Comparison of ENCODE assay signal across 19 cellular contexts in the genomic region with DNA sequence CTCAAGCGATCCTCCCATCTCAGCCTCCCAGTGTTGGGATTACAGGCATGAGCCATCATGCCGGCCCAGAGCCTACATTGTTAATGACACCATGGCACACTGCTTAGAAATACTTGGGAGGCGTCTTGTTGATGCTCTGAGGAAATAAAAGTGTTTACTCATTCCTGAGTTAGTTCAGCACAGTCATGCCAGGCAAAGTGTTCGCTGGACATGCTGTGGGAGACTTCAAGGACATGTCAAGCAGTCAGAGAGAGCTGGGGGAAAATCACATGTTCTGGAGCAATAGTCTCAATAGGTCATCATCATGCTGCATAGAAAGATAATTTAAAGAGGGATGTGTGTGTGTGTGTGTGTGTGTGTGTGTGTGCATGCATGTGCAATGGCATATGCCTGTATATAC. TPM values are rescaled to one million over a fixed set of nuclear protein-coding genes. Genes with fewer than 3 reads are reported as not detected.
DNase-seq lines count a peak whose midpoint lies in the region; ATAC-seq and TF ChIP-seq lines count a peak whose summit lies in the region.
"Had no signal": no experiment of that assay in that cellular context is flagged by ENCODE, and none has a peak within 500 bp of the region (broad histone marks: within the 10 kb centered on the region; RNA-seq: fewer than 3 reads in every experiment).

No MANE protein-coding gene starts in this region.

- DNase-seq in Caki2 (ENCODE audit: low read depth) (peak; percentile 61), RKO (ENCODE audit: low spot score) (peak; percentile 5), fibroblast of peridontal ligament (ENCODE audit: extremely low read depth) (peak; percentile 16), nephron progenitor cell (no peak), NCI-H146 (lab: John Stamatoyannopoulos, UW) (no peak), NCI-H226 (no peak)
- DNase-seq in activated CD8-positive, alpha-beta memory T cell treated with anti-CD3 and anti-CD28 coated beads, Interleukin-2, amount 10 ng/mL, durations not matched to agents 7 days and 5 days = no peak
- no peak for DNase-seq in T-helper 2 cell treated with Interferon-gamma antibody and Interleukin-4, amounts not matched to agents 5 μg/mL and 100 μg/mL, for 36 hours (ENCODE audit: low spot score)
- DNase-seq: activated CD4-positive, alpha-beta T cell treated with anti-CD3 and anti-CD28 coated beads, Interleukin-2, amount 50 U/mL, for 1 hour; activated T-cell treated with anti-CD3 and anti-CD28 coated beads, Interleukin-2, amount 50 U/mL, for 72 hours; anterior cingulate cortex; lower lobe of right lung; NCI-H2171; NK-92 treated with Interleukin-12 subunit alpha and Interleukin-12 subunit beta, amount 100 ng/mL, for 24 hours; right lobe of liver; SHP77 treated with DMSO at 0.1 percent for 48 hours; stimulated activated CD4-positive, alpha-beta T cell treated with anti-CD3 and anti-CD28 coated beads, Interleukin-4, amount 100 ng/mL, for 4 hours; tibial artery had no signal

- no peaks in the 10 kb centered on the region for H3K27me3 Mint-ChIP-seq in nephron progenitor cell (ENCODE audit: low read depth, poor library complexity)
- peaks cover 10% of the 10 kb centered on the region for H3K27me3 Mint-ChIP-seq in activated CD8-positive, alpha-beta memory T cell treated with anti-CD3 and anti-CD28 coated beads, Interleukin-2, amount 10 ng/mL, durations not matched to agents 7 days and 5 days
- peaks cover 3% of the 10 kb centered on the region for H3K27me3 Mint-ChIP-seq in T-helper 2 cell treated with Interferon-gamma antibody and Interleukin-4, amounts not matched to agents 5 μg/mL and 100 μg/mL, for 36 hours (ENCODE audit: low read depth)

- H3K9me3 Mint-ChIP-seq in nephron progenitor cell = peaks cover under 1% of the 10 kb centered on the region
- H3K9me3 Mint-ChIP-seq in activated CD8-positive, alpha-beta memory T cell treated with anti-CD3 and anti-CD28 coated beads, Interleukin-2, amount 10 ng/mL, durations not matched to agents 7 days and 5 days (ENCODE audit: low read depth) = no peaks in the 10 kb centered on the region
- no peaks in the 10 kb centered on the region for H3K9me3 Mint-ChIP-seq in T-helper 2 cell treated with Interferon-gamma antibody and Interleukin-4, amounts not matched to agents 5 μg/mL and 100 μg/mL, for 36 hours
- H3K9me3 Mint-ChIP-seq: activated T-cell treated with anti-CD3 and anti-CD28 coated beads, Interleukin-2, amount 50 U/mL, for 72 hours had no signal

- H3K27ac Mint-ChIP-seq in nephron progenitor cell = peak overlapping the region; percentile 44
- no peak overlapping the region for H3K27ac Mint-ChIP-seq in activated CD8-positive, alpha-beta memory T cell treated with anti-CD3 and anti-CD28 coated beads, Interleukin-2, amount 10 ng/mL, durations not matched to agents 7 days and 5 days
- no peak overlapping the region for H3K27ac Mint-ChIP-seq in T-helper 2 cell treated with Interferon-gamma antibody and Interleukin-4, amounts not matched to agents 5 μg/mL and 100 μg/mL, for 36 hours

- TF ChIP-seq CTCF in nephron progenitor cell (IDR thresholded peaks at IDR 0.05) = no peak

- in situ Hi-C loops in Caki2 (cut with HindIII; ENCODE audit: low pct_unique_long_range_greater_than_20kb, low sequenced_read_pairs) = loop anchor here (5.0 kb wide), 1 partner anchor 85 kb away; no protein-coding TSS in a partner anchor

- H3K36me3 Mint-ChIP-seq in nephron progenitor cell (ENCODE audit: low read depth) = peaks cover 21% of the 10 kb centered on the region
- H3K36me3 Mint-ChIP-seq in activated CD8-positive, alpha-beta memory T cell treated with anti-CD3 and anti-CD28 coated beads, Interleukin-2, amount 10 ng/mL, durations not matched to agents 7 days and 5 days = no peaks in the 10 kb centered on the region
- H3K36me3 Mint-ChIP-seq in T-helper 2 cell treated with Interferon-gamma antibody and Interleukin-4, amounts not matched to agents 5 μg/mL and 100 μg/mL, for 36 hours (ENCODE audit: low read depth) = no peaks in the 10 kb centered on the region

- CTCF ChIA-PET in activated CD8-positive, alpha-beta memory T cell treated with anti-CD3 and anti-CD28 coated beads, Interleukin-2, amount 10 ng/mL, durations not matched to agents 7 days and 5 days (lab: Charles Lee) = interaction anchor here (1.0 kb wide), 1 partner anchor 107 kb away, joined by 3 read pairs; no protein-coding TSS in a partner anchor

- H3K4me3 Mint-ChIP-seq in nephron progenitor cell = no peak overlapping the region
- no peak overlapping the region for H3K4me3 Mint-ChIP-seq in activated CD8-positive, alpha-beta memory T cell treated with anti-CD3 and anti-CD28 coated beads, Interleukin-2, amount 10 ng/mL, durations not matched to agents 7 days and 5 days
- no peak overlapping the region for H3K4me3 Mint-ChIP-seq in T-helper 2 cell treated with Interferon-gamma antibody and Interleukin-4, amounts not matched to agents 5 μg/mL and 100 μg/mL, for 36 hours
- H3K4me3 Mint-ChIP-seq: activated T-cell treated with anti-CD3 and anti-CD28 coated beads, Interleukin-2, amount 50 U/mL, for 72 hours had no signal

- ATAC-seq in activated CD8-positive, alpha-beta memory T cell treated with anti-CD3 and anti-CD28 coated beads, Interleukin-2, amount 10 ng/mL, durations not matched to agents 7 days and 5 days = no peak
- ATAC-seq: activated T-cell treated with anti-CD3 and anti-CD28 coated beads, Interleukin-2, amount 50 U/mL, for 72 hours; HepG2; right lobe of liver had no signal

- peaks cover 13% of the 10 kb centered on the region for H3K4me1 Mint-ChIP-seq in nephron progenitor cell
- H3K4me1 Mint-ChIP-seq in activated CD8-positive, alpha-beta memory T cell treated with anti-CD3 and anti-CD28 coated beads, Interleukin-2, amount 10 ng/mL, durations not matched to agents 7 days and 5 days = no peaks in the 10 kb centered on the region
- no peaks in the 10 kb centered on the region for H3K4me1 Mint-ChIP-seq in T-helper 2 cell treated with Interferon-gamma antibody and Interleukin-4, amounts not matched to agents 5 μg/mL and 100 μg/mL, for 36 hours (ENCODE audit: low read depth)

RNA-seq across cellular contexts. Expression of a gene that starts 37.5 kb away (rescaled TPM):
- 18.1 and 34.1 TPM in 2 replicates for total RNA-seq in Caki2 (2014; rRNA removed; shearing (Covaris generic); ENCODE audit: low replicate concordance)
- total RNA-seq in activated CD8-positive, alpha-beta memory T cell treated with anti-CD3 and anti-CD28 coated beads, Interleukin-2, amount 10 ng/mL, durations not matched to agents 7 days and 5 days = 1 to 10 TPM; 1.2 TPM

RNA-seq across cellular contexts. Expression of a gene that starts 39.4 kb away (rescaled TPM):
- total RNA-seq in Caki2 (2014; rRNA removed; shearing (Covaris generic); ENCODE audit: low replicate concordance) = 17.2 and 28.2 TPM in 2 replicates
- 10 to 100 TPM; 21.2 to 21.7 TPM for total RNA-seq in activated CD8-positive, alpha-beta memory T cell treated with anti-CD3 and anti-CD28 coated beads, Interleukin-2, amount 10 ng/mL, durations not matched to agents 7 days and 5 days

Comparison
In these comparisons a context has a peak if more than half of its experiments do, and no peak if none do; other contexts are left out.
1. DNase-seq: peak in Caki2 (single experiment), RKO (single experiment) and fibroblast of peridontal ligament (single experiment); none in nephron progenitor cell (single experiment), activated CD8-positive, alpha-beta memory T cell treated with anti-CD3 and anti-CD28 coated beads, Interleukin-2, amount 10 ng/mL, durations not matched to agents 7 days and 5 days (single experiment), NCI-H146 (single experiment), NCI-H226 (single experiment) and T-helper 2 cell treated with Interferon-gamma antibody and Interleukin-4, amounts not matched to agents 5 μg/mL and 100 μg/mL, for 36 hours (single experiment).